In the genomic region with DNA sequence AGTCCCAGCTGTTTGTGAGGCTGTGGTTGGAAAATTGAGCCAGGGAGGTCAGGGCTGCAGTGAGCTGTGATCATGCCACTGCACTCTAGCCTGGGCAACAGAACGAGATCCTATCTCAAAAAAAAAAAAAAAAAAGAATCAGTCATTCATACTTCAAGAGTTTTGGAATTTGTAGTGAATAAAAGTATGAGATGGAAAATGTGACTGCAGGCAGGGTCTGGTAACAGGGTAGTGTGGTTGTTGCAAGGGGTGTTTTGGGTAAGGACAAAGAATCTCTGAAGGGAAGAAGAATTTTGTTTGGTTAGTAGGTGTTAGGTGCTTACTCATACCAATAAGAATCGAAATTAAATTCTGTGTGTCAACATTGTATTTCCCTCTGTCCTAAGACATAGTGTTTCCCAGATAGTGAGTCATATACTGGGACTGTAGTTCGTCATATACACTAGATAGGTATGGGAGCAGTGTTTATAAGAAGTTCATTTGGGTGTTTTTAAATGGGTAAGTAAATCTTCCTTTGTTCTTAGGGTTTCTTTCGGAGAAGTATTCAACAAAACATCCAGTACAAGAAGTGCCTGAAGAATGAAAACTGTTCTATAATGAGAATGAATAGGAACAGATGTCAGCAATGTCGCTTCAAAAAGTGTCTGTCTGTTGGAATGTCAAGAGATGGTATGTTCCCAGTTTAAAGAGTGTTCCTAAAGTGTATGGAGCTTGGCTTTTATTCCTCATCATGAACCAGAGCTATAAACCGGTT, we compare ENCODE assay signal across 8 cellular contexts. TPM values are rescaled to one million over a fixed set of nuclear protein-coding genes. Genes with fewer than 3 reads are reported as not detected.
A peak's percentile ranks its signal among the peaks of the same experiment; 100 is the strongest.
DNase-seq lines count a peak whose midpoint lies in the region; ATAC-seq and TF ChIP-seq lines count a peak whose summit lies in the region.

No MANE protein-coding gene starts in this region.

- H3K4me1 Mint-ChIP-seq in activated CD4-positive, alpha-beta memory T cell treated with anti-CD3 and anti-CD28 coated beads for 36 hours (ENCODE audit: low read depth) = peaks cover 33% of the 10 kb centered on the region
- peaks cover 14% of the 10 kb centered on the region for H3K4me1 Mint-ChIP-seq in activated CD4-positive, alpha-beta memory T cell treated with anti-CD3 and anti-CD28 coated beads, Interleukin-2, amount 10 ng/mL, durations not matched to agents 7 days and 5 days
- peaks cover 11% of the 10 kb centered on the region for H3K4me1 Mint-ChIP-seq in mesothelial cell of epicardium

- H3K27ac Mint-ChIP-seq in activated CD4-positive, alpha-beta memory T cell treated with anti-CD3 and anti-CD28 coated beads for 36 hours = peak overlapping the region; percentile 57
- H3K27ac Mint-ChIP-seq in activated CD4-positive, alpha-beta memory T cell treated with anti-CD3 and anti-CD28 coated beads, Interleukin-2, amount 10 ng/mL, durations not matched to agents 7 days and 5 days = no peak overlapping the region
- H3K27ac Mint-ChIP-seq in mesothelial cell of epicardium = no peak overlapping the region

- TF ChIP-seq CTCF in mesothelial cell of epicardium (IDR thresholded peaks at IDR 0.05; ENCODE audit: unreplicated experiment) = no peak

- H3K36me3 Mint-ChIP-seq in activated CD4-positive, alpha-beta memory T cell treated with anti-CD3 and anti-CD28 coated beads for 36 hours = peaks cover 23% of the 10 kb centered on the region
- H3K36me3 Mint-ChIP-seq in activated CD4-positive, alpha-beta memory T cell treated with anti-CD3 and anti-CD28 coated beads, Interleukin-2, amount 10 ng/mL, durations not matched to agents 7 days and 5 days (ENCODE audit: low read depth) = peaks cover 3% of the 10 kb centered on the region
- H3K36me3 Mint-ChIP-seq in mesothelial cell of epicardium = peaks cover 47% of the 10 kb centered on the region

- intact Hi-C loops in activated CD4-positive, alpha-beta memory T cell treated with anti-CD3 and anti-CD28 coated beads for 36 hours (cut with micrococcal nuclease) = loop anchor here (1.0 to 2.0 kb wide), 4 partner anchors 9 to 195 kb away; no protein-coding TSS in a partner anchor

- H3K4me3 Mint-ChIP-seq in activated CD4-positive, alpha-beta memory T cell treated with anti-CD3 and anti-CD28 coated beads for 36 hours = no peak overlapping the region
- no peak overlapping the region for H3K4me3 Mint-ChIP-seq in activated CD4-positive, alpha-beta memory T cell treated with anti-CD3 and anti-CD28 coated beads, Interleukin-2, amount 10 ng/mL, durations not matched to agents 7 days and 5 days
- no peak overlapping the region for H3K4me3 Mint-ChIP-seq in mesothelial cell of epicardium

- no peaks in the 10 kb centered on the region for H3K27me3 Mint-ChIP-seq in activated CD4-positive, alpha-beta memory T cell treated with anti-CD3 and anti-CD28 coated beads for 36 hours
- H3K27me3 Mint-ChIP-seq in activated CD4-positive, alpha-beta memory T cell treated with anti-CD3 and anti-CD28 coated beads, Interleukin-2, amount 10 ng/mL, durations not matched to agents 7 days and 5 days = no peaks in the 10 kb centered on the region
- H3K27me3 Mint-ChIP-seq in mesothelial cell of epicardium (ENCODE audit: low read depth) = no peaks in the 10 kb centered on the region

- no peaks in the 10 kb centered on the region for H3K9me3 Mint-ChIP-seq in activated CD4-positive, alpha-beta memory T cell treated with anti-CD3 and anti-CD28 coated beads for 36 hours
- H3K9me3 Mint-ChIP-seq in activated CD4-positive, alpha-beta memory T cell treated with anti-CD3 and anti-CD28 coated beads, Interleukin-2, amount 10 ng/mL, durations not matched to agents 7 days and 5 days = no peaks in the 10 kb centered on the region
- no peaks in the 10 kb centered on the region for H3K9me3 Mint-ChIP-seq in mesothelial cell of epicardium

- peak; percentile 43 for DNase-seq in activated CD4-positive, alpha-beta memory T cell treated with anti-CD3 and anti-CD28 coated beads for 36 hours
- DNase-seq in activated CD4-positive, alpha-beta memory T cell treated with anti-CD3 and anti-CD28 coated beads, Interleukin-2, amount 10 ng/mL, durations not matched to agents 7 days and 5 days = no peak
- DNase-seq in T1000 (lab: John Stamatoyannopoulos, UW) = peak; percentile 15
- peak; percentile 78 for DNase-seq in fibroblast of peridontal ligament (ENCODE audit: extremely low read depth)
- DNase-seq in stimulated activated naive CD8-positive, alpha-beta T cell treated with anti-CD3 and anti-CD28 coated beads, Interleukin-15, Interleukin-2, amounts not matched to agents 100 U/mL and 50 U/mL, for 24 hours = peak; percentile 19
- DNase-seq in mesothelial cell of epicardium (ENCODE audit: low spot score in 2 of 2, unreplicated experiment in 2 of 2) = no peak
- DNase-seq in stimulated activated naive CD4-positive, alpha-beta T cell (lab: John Stamatoyannopoulos, UW) = no peak

- peak; percentile 95 for ATAC-seq in stimulated activated naive CD8-positive, alpha-beta T cell treated with anti-CD3 and anti-CD28 coated beads, Interleukin-15, Interleukin-2, amounts not matched to agents 100 U/mL and 50 U/mL, for 24 hours
- ATAC-seq in GM21825 (IDR thresholded peaks at IDR 0.05; ENCODE audit: unreplicated experiment) = no peak

- POLR2A ChIA-PET in activated CD4-positive, alpha-beta memory T cell treated with anti-CD3 and anti-CD28 coated beads for 36 hours (lab: Charles Lee) = no interaction called here
- POLR2A ChIA-PET in activated CD4-positive, alpha-beta memory T cell treated with anti-CD3 and anti-CD28 coated beads, Interleukin-2, amount 10 ng/mL, durations not matched to agents 7 days and 5 days (lab: Charles Lee) = no interaction called here

- CTCF ChIA-PET in activated CD4-positive, alpha-beta memory T cell treated with anti-CD3 and anti-CD28 coated beads for 36 hours (lab: Charles Lee) = interaction anchor here (1.1 kb wide), 1 partner anchor 38 kb away, joined by 3 read pairs; no protein-coding TSS in a partner anchor
- CTCF ChIA-PET in activated CD4-positive, alpha-beta memory T cell treated with anti-CD3 and anti-CD28 coated beads, Interleukin-2, amount 10 ng/mL, durations not matched to agents 7 days and 5 days (lab: Charles Lee) = no interaction called here

RNA-seq across cellular contexts. Expression of gene NR1D2, which starts 14.2 kb away (rescaled TPM):
- 1 to 10 TPM; 5.4 to 5.9 TPM for total RNA-seq in activated CD4-positive, alpha-beta memory T cell treated with anti-CD3 and anti-CD28 coated beads for 36 hours
- total RNA-seq in activated CD4-positive, alpha-beta memory T cell treated with anti-CD3 and anti-CD28 coated beads, Interleukin-2, amount 10 ng/mL, durations not matched to agents 7 days and 5 days = 1 to 10 TPM; 6.2 to 8.2 TPM
- total RNA-seq in mesothelial cell of epicardium = 26.1 to 29.2 TPM (median 27.3 TPM) in 3 replicates

RNA-seq across cellular contexts. Expression of gene RPL15, which starts 42.4 kb away (rescaled TPM):
- total RNA-seq in activated CD4-positive, alpha-beta memory T cell treated with anti-CD3 and anti-CD28 coated beads for 36 hours = 1,000 to 10,000 TPM; 2,597 to 2,603 TPM
- total RNA-seq in activated CD4-positive, alpha-beta memory T cell treated with anti-CD3 and anti-CD28 coated beads, Interleukin-2, amount 10 ng/mL, durations not matched to agents 7 days and 5 days = 1,000 to 10,000 TPM; 1,398 to 1,426 TPM
- 1,989 to 2,052 TPM (median 2,046 TPM) in 3 replicates for total RNA-seq in mesothelial cell of epicardium

RNA-seq across cellular contexts. Expression of gene NKIRAS1, which starts 42.5 kb away (rescaled TPM):
- total RNA-seq in activated CD4-positive, alpha-beta memory T cell treated with anti-CD3 and anti-CD28 coated beads for 36 hours = 1 to 10 TPM; 3.9 TPM
- 1 to 10 TPM; 3.0 to 3.1 TPM for total RNA-seq in activated CD4-positive, alpha-beta memory T cell treated with anti-CD3 and anti-CD28 coated beads, Interleukin-2, amount 10 ng/mL, durations not matched to agents 7 days and 5 days
- total RNA-seq in mesothelial cell of epicardium = 8.0 to 8.7 TPM (median 8.1 TPM) in 3 replicates

Comparison
In these comparisons a context has a peak if more than half of its experiments do, and no peak if none do; other contexts are left out.
1. DNase-seq: peak in activated CD4-positive, alpha-beta memory T cell treated with anti-CD3 and anti-CD28 coated beads for 36 hours (single experiment), T1000 (single experiment), fibroblast of peridontal ligament (single experiment) and stimulated activated naive CD8-positive, alpha-beta T cell treated with anti-CD3 and anti-CD28 coated beads, Interleukin-15, Interleukin-2, amounts not matched to agents 100 U/mL and 50 U/mL, for 24 hours (single experiment); none in activated CD4-positive, alpha-beta memory T cell treated with anti-CD3 and anti-CD28 coated beads, Interleukin-2, amount 10 ng/mL, durations not matched to agents 7 days and 5 days (single experiment), mesothelial cell of epicardium (0 of 2) and stimulated activated naive CD4-positive, alpha-beta T cell (0 of 6).